Comparison of ENCODE assay signal across 1 cellular context in genomic region chr7:101169110-101169837, GRCh38.
TF ChIP-seq lines count a peak whose summit lies in the region.

No MANE protein-coding gene starts in this region.

TF ChIP-seq in K562, 482 proteins besides CTCF, POLR2A, EP300 and RAD21 (continued from another document and continues in another):
- TF ChIP-seq ZFP91 (CRISPR knock-in tag; IDR thresholded peaks at IDR 0.05) = no peak
- TF ChIP-seq DACH1 (IDR thresholded peaks at IDR 0.05; ENCODE audit: partially characterized antibody) = no peak
- peak; percentile 92 for TF ChIP-seq SMARCE1 (IDR thresholded peaks at IDR 0.05)
- TF ChIP-seq ZNF57 (CRISPR knock-in tag; IDR thresholded peaks at IDR 0.05) = no peak
- TF ChIP-seq ID3 (CRISPR knock-in tag; IDR thresholded peaks at IDR 0.05) = no peak
- TF ChIP-seq ID3 (tag; IDR thresholded peaks at IDR 0.05) = no peak
- TF ChIP-seq MLLT1 (IDR thresholded peaks at IDR 0.05) = peak; percentile 74 to 75; a peak in 2 of 4 replicates
- no peak for TF ChIP-seq ZNF121 (CRISPR knock-in tag; conservative IDR thresholded peaks at IDR 0.05)
- TF ChIP-seq ESRRB (CRISPR knock-in tag; IDR thresholded peaks at IDR 0.05; ENCODE audit: borderline replicate concordance) = no peak
- TF ChIP-seq HMG20B (CRISPR knock-in tag; IDR thresholded peaks at IDR 0.05) = no peak
- TF ChIP-seq PHTF2 (CRISPR knock-in tag; IDR thresholded peaks at IDR 0.05) = no peak
- TF ChIP-seq ZNF695 (CRISPR knock-in tag; IDR thresholded peaks at IDR 0.05) = no peak
- no peak for TF ChIP-seq FOXA1 (IDR thresholded peaks at IDR 0.05; ENCODE audit: borderline replicate concordance)
- no peak for TF ChIP-seq CREM (IDR thresholded peaks at IDR 0.05; ENCODE audit: low read depth)
- peak; percentile 65 for TF ChIP-seq ZBTB7A (IDR thresholded peaks at IDR 0.05; ENCODE audit: borderline replicate concordance, control insufficient read depth, low read depth, low read length)
- no peak for TF ChIP-seq ZNF778 (CRISPR knock-in tag; IDR thresholded peaks at IDR 0.05)
- no peak for TF ChIP-seq XRCC3 (IDR thresholded peaks at IDR 0.05)
- no peak for TF ChIP-seq FOXP4 (CRISPR knock-in tag; IDR thresholded peaks at IDR 0.05; ENCODE audit: borderline replicate concordance)
- peak; percentile 63; the same call in 1 of the 2 replicates for TF ChIP-seq MIER1 (IDR thresholded peaks at IDR 0.05; ENCODE audit: low read depth)
- TF ChIP-seq HBP1 (CRISPR knock-in tag; IDR thresholded peaks at IDR 0.05) = no peak
- no peak for TF ChIP-seq CHD1 (IDR thresholded peaks at IDR 0.05; ENCODE audit: low read length)
- peak; percentile 44; the same call in 1 of the 2 replicates for TF ChIP-seq DIDO1 (tag; IDR thresholded peaks at IDR 0.05; ENCODE audit: low read depth)
- TF ChIP-seq RBM15 (IDR thresholded peaks at IDR 0.05; ENCODE audit: insufficient read depth, low read length) = no peak
- TF ChIP-seq PML (IDR thresholded peaks at IDR 0.05; ENCODE audit: low read length) = no peak
- TF ChIP-seq SMARCA4 (IDR thresholded peaks at IDR 0.05) = peak; percentile 85
- TF ChIP-seq CHD7 (IDR thresholded peaks at IDR 0.05; ENCODE audit: low read depth, low read length) = no peak
- TF ChIP-seq SNIP1 (IDR thresholded peaks at IDR 0.05; ENCODE audit: low read depth) = 0 out of 2 replicates have a peak, but pooled peaks have one; percentile 23
- no peak for TF ChIP-seq SFPQ (IDR thresholded peaks at IDR 0.05; ENCODE audit: low read depth, low read length)
- 0 out of 2 replicates have a peak, but pooled peaks have one; percentile 13 for TF ChIP-seq CBFB (CRISPR knock-in tag; IDR thresholded peaks at IDR 0.05)
- no peak for TF ChIP-seq ZBTB11 (CRISPR knock-in tag; IDR thresholded peaks at IDR 0.05)
